8 cellular contexts compared by ENCODE assay signal in genomic region chrX:13051529-13052172, GRCh38. TPM values are rescaled to one million over a fixed set of nuclear protein-coding genes. Genes with fewer than 3 reads are reported as not detected.
DNase-seq lines count a peak whose midpoint lies in the region; ATAC-seq and TF ChIP-seq lines count a peak whose summit lies in the region.

No MANE protein-coding gene starts in this region.

- no peak for TF ChIP-seq CTCF in GM10248 (IDR thresholded peaks at IDR 0.05; ENCODE audit: control extremely low read depth, extremely low read depth, low read depth, missing control alignments)
- no peak for TF ChIP-seq CTCF in esophagus muscularis mucosa (IDR thresholded peaks at IDR 0.05)
- no peak for TF ChIP-seq CTCF in progenitor cell of endocrine pancreas (IDR thresholded peaks at IDR 0.05; ENCODE audit: unreplicated experiment)
- TF ChIP-seq CTCF in WTC11 (IDR thresholded peaks at IDR 0.05), result no peak
- TF ChIP-seq CTCF in endodermal cell (conservative IDR thresholded peaks at IDR 0.05), result no peak

- peaks cover 0 to 16% (median 3%) of the 10 kb centered on the region in 4 donors for H3K4me1 ChIP-seq in esophagus muscularis mucosa
- no peaks in the 10 kb centered on the region for H3K4me1 ChIP-seq in endodermal cell (ENCODE audit: control insufficient read depth, insufficient read depth, low read length)

- H3K9me3 Mint-ChIP-seq in progenitor cell of endocrine pancreas (ENCODE audit: low read depth) (peaks cover 26% of the 10 kb centered on the region), WTC11 (peaks cover 6% of the 10 kb centered on the region), endodermal cell (peaks cover 61% of the 10 kb centered on the region)

- peak; percentile 66 for ATAC-seq in GM21367 (IDR thresholded peaks at IDR 0.05; ENCODE audit: unreplicated experiment)
- no peak for ATAC-seq in WTC11

- H3K36me3 Mint-ChIP-seq in progenitor cell of endocrine pancreas (ENCODE audit: insufficient read depth) (peaks cover 4% of the 10 kb centered on the region), WTC11 (peaks cover 8% of the 10 kb centered on the region), endodermal cell (ENCODE audit: low read depth) (no peaks in the 10 kb centered on the region)

- H3K4me1 Mint-ChIP-seq in progenitor cell of endocrine pancreas (ENCODE audit: low read depth), result no peaks in the 10 kb centered on the region
- peaks cover 2% of the 10 kb centered on the region; the same call in 1 of the 2 replicates for H3K4me1 Mint-ChIP-seq in WTC11
- H3K4me1 Mint-ChIP-seq in endodermal cell, result no peaks in the 10 kb centered on the region

- H3K27me3 ChIP-seq in esophagus muscularis mucosa, result no peaks in the 10 kb centered on the region
- H3K27me3 ChIP-seq in endodermal cell (ENCODE audit: control insufficient read depth, insufficient read depth, low read length, poor library complexity, severe bottlenecking), result no peaks in the 10 kb centered on the region

- DNase-seq in GM10248 (ENCODE audit: extremely low spot score) (peak; percentile 26), NOMO-1 treated with dmso at 0.1 percent for 144 hours (lab: John Stamatoyannopoulos, UW; ENCODE audit: unreplicated experiment) (peak; percentile 17), esophagus muscularis mucosa (ENCODE audit: extremely low spot score) (no peak), progenitor cell of endocrine pancreas (ENCODE audit: low spot score, unreplicated experiment) (no peak), WTC11 (ENCODE audit: low spot score) (no peak), endodermal cell (no peak), DMS 273 (lab: John Stamatoyannopoulos, UW; ENCODE audit: unreplicated experiment) (no peak)

- H3K4me3 ChIP-seq in esophagus muscularis mucosa (no peak overlapping the region), endodermal cell (ENCODE audit: low read length) (no peak overlapping the region)

- WGBS in esophagus muscularis mucosa, result 47% methylated on average over 4 of the region's 4 CpGs
- 89 to 91% methylated on average over 2 to 3 of the region's 4 CpGs for WGBS in endodermal cell (ENCODE audit: insufficient coverage in 1 of 2, insufficient read length in 1 of 2), 2 experiments

- TF ChIP-seq POLR2A in esophagus muscularis mucosa (IDR thresholded peaks at IDR 0.05; ENCODE audit: low read depth), result no peak

- POLR2A ChIA-PET in GM10248 (lab: Yijun Ruan, JAX) (interaction anchor here (0.6 to 1.1 kb wide), 2 partner anchors 73 to 74 kb away, joined by 3 to 4 read pairs; no protein-coding TSS in a partner anchor), WTC11 (lab: Charles Lee) (no interaction called here)

- peak overlapping the region in 3 of 4 donors; percentile 21 to 44 (median 22) for H3K27ac ChIP-seq in esophagus muscularis mucosa (replicated peaks in 1 of 4)
- no peak overlapping the region for H3K27ac ChIP-seq in endodermal cell (ENCODE audit: low read depth, low read length)

- no peak overlapping the region for H3K27ac Mint-ChIP-seq in progenitor cell of endocrine pancreas
- no peak overlapping the region for H3K27ac Mint-ChIP-seq in WTC11
- H3K27ac Mint-ChIP-seq in endodermal cell, result no peak overlapping the region

- H3K36me3 ChIP-seq in esophagus muscularis mucosa, result no peaks in the 10 kb centered on the region
- H3K36me3 ChIP-seq in endodermal cell (ENCODE audit: control insufficient read depth, insufficient read depth, low read length), result no peaks in the 10 kb centered on the region

- TF ChIP-seq EP300 in esophagus muscularis mucosa (IDR thresholded peaks at IDR 0.05), result no peak

- no peak overlapping the region for H3K9ac ChIP-seq in endodermal cell (ENCODE audit: extremely low read depth, low read length, poor library complexity, severe bottlenecking)

- H3K9me3 ChIP-seq in esophagus muscularis mucosa, result no peaks in the 10 kb centered on the region
- H3K9me3 ChIP-seq in endodermal cell (ENCODE audit: control insufficient read depth, low read length), result no peaks in the 10 kb centered on the region

- H3K27me3 Mint-ChIP-seq in progenitor cell of endocrine pancreas (no peaks in the 10 kb centered on the region), WTC11 (ENCODE audit: low read depth) (no peaks in the 10 kb centered on the region; the same call in 1 of the 2 replicates), endodermal cell (ENCODE audit: insufficient read depth) (no peaks in the 10 kb centered on the region)

- intact Hi-C loops in esophagus muscularis mucosa (cut with DNase I), result no loop called here

- CTCF ChIA-PET in GM10248 (lab: Yijun Ruan, JAX), result interaction anchor here (0.8 to 2.0 kb wide), 7 partner anchors 16 to 436 kb away, joined by 3 to 4 read pairs (median 4); no protein-coding TSS in a partner anchor
- CTCF ChIA-PET in WTC11 (lab: Charles Lee), result no interaction called here

- no peak overlapping the region for H3K4me3 Mint-ChIP-seq in progenitor cell of endocrine pancreas (ENCODE audit: low read depth)
- no peak overlapping the region for H3K4me3 Mint-ChIP-seq in WTC11
- H3K4me3 Mint-ChIP-seq in endodermal cell, result no peak overlapping the region

TF ChIP-seq in WTC11, 78 proteins besides CTCF, POLR2A, EP300 and RAD21:
- no peak for TF ChIP-seq CREM (CRISPR knock-in tag; IDR thresholded peaks at IDR 0.05)
- no peak for TF ChIP-seq IRF2 (CRISPR knock-in tag; IDR thresholded peaks at IDR 0.05; ENCODE audit: borderline replicate concordance, low read depth)
- TF ChIP-seq ZMAT4 (CRISPR knock-in tag; IDR thresholded peaks at IDR 0.05), result no peak
- TF ChIP-seq, protein P1, sequence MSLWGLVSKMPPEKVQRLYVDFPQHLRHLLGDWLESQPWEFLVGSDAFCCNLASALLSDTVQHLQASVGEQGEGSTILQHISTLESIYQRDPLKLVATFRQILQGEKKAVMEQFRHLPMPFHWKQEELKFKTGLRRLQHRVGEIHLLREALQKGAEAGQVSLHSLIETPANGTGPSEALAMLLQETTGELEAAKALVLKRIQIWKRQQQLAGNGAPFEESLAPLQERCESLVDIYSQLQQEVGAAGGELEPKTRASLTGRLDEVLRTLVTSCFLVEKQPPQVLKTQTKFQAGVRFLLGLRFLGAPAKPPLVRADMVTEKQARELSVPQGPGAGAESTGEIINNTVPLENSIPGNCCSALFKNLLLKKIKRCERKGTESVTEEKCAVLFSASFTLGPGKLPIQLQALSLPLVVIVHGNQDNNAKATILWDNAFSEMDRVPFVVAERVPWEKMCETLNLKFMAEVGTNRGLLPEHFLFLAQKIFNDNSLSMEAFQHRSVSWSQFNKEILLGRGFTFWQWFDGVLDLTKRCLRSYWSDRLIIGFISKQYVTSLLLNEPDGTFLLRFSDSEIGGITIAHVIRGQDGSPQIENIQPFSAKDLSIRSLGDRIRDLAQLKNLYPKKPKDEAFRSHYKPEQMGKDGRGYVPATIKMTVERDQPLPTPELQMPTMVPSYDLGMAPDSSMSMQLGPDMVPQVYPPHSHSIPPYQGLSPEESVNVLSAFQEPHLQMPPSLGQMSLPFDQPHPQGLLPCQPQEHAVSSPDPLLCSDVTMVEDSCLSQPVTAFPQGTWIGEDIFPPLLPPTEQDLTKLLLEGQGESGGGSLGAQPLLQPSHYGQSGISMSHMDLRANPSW (CRISPR knock-in tag; conservative IDR thresholded peaks at IDR 0.05; ENCODE audit: low read depth), result no peak
- no peak for TF ChIP-seq PRRX2 (CRISPR knock-in tag; IDR thresholded peaks at IDR 0.05)
- no peak for TF ChIP-seq NR3C1 (CRISPR knock-in tag; conservative IDR thresholded peaks at IDR 0.05; ENCODE audit: low read depth)
- no peak for TF ChIP-seq SP1 (CRISPR knock-in tag; conservative IDR thresholded peaks at IDR 0.05)
- TF ChIP-seq SOX15 (CRISPR knock-in tag; IDR thresholded peaks at IDR 0.05), result no peak
- TF ChIP-seq SMAD4 (CRISPR knock-in tag; IDR thresholded peaks at IDR 0.05), result no peak
- no peak for TF ChIP-seq ZNF138 (CRISPR knock-in tag; conservative IDR thresholded peaks at IDR 0.05)
- TF ChIP-seq GTF2I (CRISPR knock-in tag; conservative IDR thresholded peaks at IDR 0.05), result no peak
- TF ChIP-seq ZSCAN18 (CRISPR knock-in tag; IDR thresholded peaks at IDR 0.05), result no peak
- TF ChIP-seq CDX4 (CRISPR knock-in tag; IDR thresholded peaks at IDR 0.05; ENCODE audit: borderline replicate concordance), result no peak
- TF ChIP-seq, protein P2, sequence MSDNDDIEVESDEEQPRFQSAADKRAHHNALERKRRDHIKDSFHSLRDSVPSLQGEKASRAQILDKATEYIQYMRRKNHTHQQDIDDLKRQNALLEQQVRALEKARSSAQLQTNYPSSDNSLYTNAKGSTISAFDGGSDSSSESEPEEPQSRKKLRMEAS (CRISPR knock-in tag; IDR thresholded peaks at IDR 0.05), result no peak
- TF ChIP-seq ZNF396 (CRISPR knock-in tag; IDR thresholded peaks at IDR 0.05; ENCODE audit: borderline replicate concordance), result no peak

RNA-seq across cellular contexts. Expression of gene FAM9C, which starts 7.2 kb away (rescaled TPM):
- total RNA-seq in esophagus muscularis mucosa, result not detected
- total RNA-seq in progenitor cell of endocrine pancreas, result not detected in 2 replicates
- 0.07 to 0.28 TPM in 2 of 3 replicates, not detected in the other for total RNA-seq in WTC11 (2021)
- total RNA-seq in endodermal cell, result not detected
- polyA plus RNA-seq in endodermal cell (2013, experiment 1 of 2), result not detected
- not detected for polyA plus RNA-seq in endodermal cell (2013, experiment 2 of 2)

Comparison
In these comparisons a context has a peak if more than half of its experiments do, and no peak if none do; other contexts are left out.
1. DNase-seq: peak in GM10248 (single experiment) and NOMO-1 treated with dmso at 0.1 percent for 144 hours (single experiment); none in esophagus muscularis mucosa (single experiment), progenitor cell of endocrine pancreas (single experiment), WTC11 (single experiment), endodermal cell (single experiment) and DMS 273 (single experiment).